8 cellular contexts compared by ENCODE assay signal in genomic region chr17:81683208-81683583, GRCh38. TPM values are rescaled to one million over a fixed set of nuclear protein-coding genes. Genes with fewer than 3 reads are reported as not detected.
A peak's percentile ranks its signal among the peaks of the same experiment; 100 is the strongest.
DNase-seq lines count a peak whose midpoint lies in the region; ATAC-seq and TF ChIP-seq lines count a peak whose summit lies in the region.

No MANE protein-coding gene starts in this region.

- peaks cover 27 to 44% (median 37%) of the 10 kb centered on the region in 4 donors for H3K4me1 ChIP-seq in stomach

- no peak for TF ChIP-seq CTCF in stomach (IDR thresholded peaks at IDR 0.05)

- no peak for TF ChIP-seq POLR2A in stomach (IDR thresholded peaks at IDR 0.05)

- H3K27me3 ChIP-seq in stomach: no peaks in the 10 kb centered on the region

- whole genome bisulfite sequencing in stomach, 5 donors: 0 to 1% (median 0%) methylated on average over 20 to 37 of the region's 37 CpGs

- H3K36me3 ChIP-seq in stomach: peaks cover 21 to 52% (median 44%) of the 10 kb centered on the region in 4 donors

- H3K27ac ChIP-seq in stomach: peak overlapping the region; percentile 69 to 93 (median 87)

- no peak for TF ChIP-seq EP300 in stomach (IDR thresholded peaks at IDR 0.05)

- intact Hi-C loops in stomach (cut with DNase I; ENCODE audit: low total_unique reads): no loop called here

- H3K9me3 ChIP-seq in iPS-18c (ENCODE audit: control insufficient read depth, insufficient read depth, low read length): peaks cover 2% of the 10 kb centered on the region
- no peaks in the 10 kb centered on the region for H3K9me3 ChIP-seq in stomach

- H3K36me3 Mint-ChIP-seq in activated naive CD4-positive, alpha-beta T cell treated with anti-CD3 and anti-CD28 coated beads, Interleukin-2, amount 50 U/mL, for 72 hours: peaks cover 7 to 23% of the 10 kb centered on the region in 2 donors

- H3K27ac Mint-ChIP-seq in activated naive CD4-positive, alpha-beta T cell treated with anti-CD3 and anti-CD28 coated beads, Interleukin-2, amount 50 U/mL, for 72 hours: peak overlapping the region; percentile 91 to 93

- no peaks in the 10 kb centered on the region for H3K9me3 Mint-ChIP-seq in activated naive CD4-positive, alpha-beta T cell treated with anti-CD3 and anti-CD28 coated beads, Interleukin-2, amount 50 U/mL, for 72 hours

- H3K4me3 ChIP-seq in iPS-18c (ENCODE audit: insufficient read depth, low read depth, low read length) (peak overlapping the region; percentile 98), stomach (peak overlapping the region; percentile 87 to 100 (median 96))

- DNase-seq in NCI-H2227 (lab: John Stamatoyannopoulos, UW; ENCODE audit: unreplicated experiment) (peak; percentile 63), NCI-H2227 treated with DMSO at 0.1 percent for 48 hours (lab: John Stamatoyannopoulos, UW) (no peak), stomach (no peak), NCI-H128 (lab: John Stamatoyannopoulos, UW; ENCODE audit: unreplicated experiment) (no peak)
- DNase-seq in activated naive CD4-positive, alpha-beta T cell treated with anti-CD3 and anti-CD28 coated beads, Interleukin-2, amount 50 U/mL, for 72 hours (ENCODE audit: low spot score in 2 of 2): no peak

- ATAC-seq in HG03095 (IDR thresholded peaks at IDR 0.05; ENCODE audit: unreplicated experiment): peak; percentile 4
- ATAC-seq in activated naive CD4-positive, alpha-beta T cell treated with anti-CD3 and anti-CD28 coated beads, Interleukin-2, amount 50 U/mL, for 72 hours: peak; percentile 1 to 2
- no peak for ATAC-seq in HG03159 (IDR thresholded peaks at IDR 0.05; ENCODE audit: unreplicated experiment)

RNA-seq across cellular contexts. Expression of gene ARL16, which starts 0.4 kb away (rescaled TPM):
- total RNA-seq in activated naive CD4-positive, alpha-beta T cell treated with anti-CD3 and anti-CD28 coated beads, Interleukin-2, amount 50 U/mL, for 72 hours: 10 to 100 TPM; 12.6 to 30.6 TPM
- total RNA-seq in stomach: 100 to 1,000 TPM in 1 of 5 donors, 10 to 100 TPM in 3, 1 to 10 TPM in 1; 8.1 to 109 (median 25.7) TPM
- polyA plus RNA-seq in stomach: 10 to 100 TPM; 43.5 to 67.1 (median 55.6) TPM

RNA-seq across cellular contexts. Expression of gene HGS, which starts 0.6 kb away (rescaled TPM):
- 100 to 1,000 TPM; 111 to 168 TPM for total RNA-seq in activated naive CD4-positive, alpha-beta T cell treated with anti-CD3 and anti-CD28 coated beads, Interleukin-2, amount 50 U/mL, for 72 hours
- 100 to 1,000 TPM in 4 of 5 donors, 10 to 100 TPM in 1; 52.0 to 275 (median 142) TPM for total RNA-seq in stomach
- 100 to 1,000 TPM in 2 of 3 donors, 10 to 100 TPM in 1; 86.1 to 138 (median 105) TPM for polyA plus RNA-seq in stomach

RNA-seq across cellular contexts. Expression of gene CCDC137, which starts 16.7 kb away (rescaled TPM):
- 10 to 100 TPM; 35.0 to 38.7 TPM for total RNA-seq in activated naive CD4-positive, alpha-beta T cell treated with anti-CD3 and anti-CD28 coated beads, Interleukin-2, amount 50 U/mL, for 72 hours
- total RNA-seq in stomach: 100 to 1,000 TPM in 1 of 5 donors, 10 to 100 TPM in 1, 1 to 10 TPM in 2, under 1 TPM in 1; 0.58 to 279 (median 9.4) TPM
- polyA plus RNA-seq in stomach: 10 to 100 TPM; 18.2 to 26.0 (median 23.3) TPM

RNA-seq across cellular contexts. Expression of gene OXLD1, which starts 16.8 kb away (rescaled TPM):
- total RNA-seq in activated naive CD4-positive, alpha-beta T cell treated with anti-CD3 and anti-CD28 coated beads, Interleukin-2, amount 50 U/mL, for 72 hours: 10 to 100 TPM; 20.1 to 43.7 TPM
- 100 to 1,000 TPM in 2 of 5 donors, 10 to 100 TPM in 1, 1 to 10 TPM in 1, not detected in 1; 9.9 to 112 (median 61.2) TPM for total RNA-seq in stomach
- 10 to 100 TPM; 59.6 to 82.2 (median 64.5) TPM for polyA plus RNA-seq in stomach

RNA-seq across cellular contexts. Expression of gene MRPL12, which starts 20.0 kb away (rescaled TPM):
- 100 to 1,000 TPM in 1 of 2 donors, 10 to 100 TPM in 1; 61.8 to 105 TPM for total RNA-seq in activated naive CD4-positive, alpha-beta T cell treated with anti-CD3 and anti-CD28 coated beads, Interleukin-2, amount 50 U/mL, for 72 hours
- 100 to 1,000 TPM in 1 of 5 donors, 10 to 100 TPM in 3, 1 to 10 TPM in 1; 3.5 to 146 (median 47.8) TPM for total RNA-seq in stomach
- polyA plus RNA-seq in stomach: 100 to 1,000 TPM in 2 of 3 donors, 10 to 100 TPM in 1; 90.6 to 178 (median 158) TPM
